ENCODE assay signal across 1 cellular context in the genomic region with DNA sequence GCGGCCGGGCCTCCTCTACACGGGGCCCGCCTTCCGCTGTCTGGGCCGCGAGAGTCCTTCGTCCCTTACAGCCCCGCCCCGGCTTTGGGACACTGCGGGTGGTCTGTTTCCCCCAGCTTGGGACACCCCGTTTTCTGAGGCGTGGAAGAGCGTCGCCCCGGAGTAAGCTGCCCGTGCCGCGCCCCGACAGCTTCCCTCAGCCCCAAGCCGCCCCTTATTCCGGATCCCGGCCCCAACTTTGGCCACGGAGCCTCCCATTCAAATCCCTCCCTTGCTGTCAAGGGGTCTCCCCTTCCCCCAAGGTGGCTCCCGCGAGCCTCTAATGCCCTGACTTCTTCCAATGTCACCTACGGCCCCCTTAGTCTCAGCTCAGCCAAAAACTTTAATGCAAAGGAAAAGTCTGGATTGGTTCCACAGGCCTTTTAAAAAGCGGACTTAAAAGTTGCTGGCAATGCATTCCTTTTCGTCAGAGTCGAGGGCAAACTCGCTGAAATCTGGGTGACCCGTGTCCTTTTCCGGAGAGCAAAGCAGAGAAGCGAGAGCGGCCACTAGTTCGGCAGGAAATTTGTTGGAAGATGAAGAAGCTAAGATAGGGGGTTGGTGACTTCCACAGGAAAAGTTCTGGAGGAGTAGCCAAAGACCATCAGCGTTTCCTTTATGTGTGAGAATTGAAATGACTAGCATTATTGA.
A peak's percentile ranks its signal among the peaks of the same experiment; 100 is the strongest.
TF ChIP-seq lines count a peak whose summit lies in the region.

No MANE protein-coding gene starts in this region.

TF ChIP-seq in HepG2, 621 proteins besides CTCF, POLR2A, EP300 and RAD21 (continues in another document):
- TF ChIP-seq, protein P1, sequence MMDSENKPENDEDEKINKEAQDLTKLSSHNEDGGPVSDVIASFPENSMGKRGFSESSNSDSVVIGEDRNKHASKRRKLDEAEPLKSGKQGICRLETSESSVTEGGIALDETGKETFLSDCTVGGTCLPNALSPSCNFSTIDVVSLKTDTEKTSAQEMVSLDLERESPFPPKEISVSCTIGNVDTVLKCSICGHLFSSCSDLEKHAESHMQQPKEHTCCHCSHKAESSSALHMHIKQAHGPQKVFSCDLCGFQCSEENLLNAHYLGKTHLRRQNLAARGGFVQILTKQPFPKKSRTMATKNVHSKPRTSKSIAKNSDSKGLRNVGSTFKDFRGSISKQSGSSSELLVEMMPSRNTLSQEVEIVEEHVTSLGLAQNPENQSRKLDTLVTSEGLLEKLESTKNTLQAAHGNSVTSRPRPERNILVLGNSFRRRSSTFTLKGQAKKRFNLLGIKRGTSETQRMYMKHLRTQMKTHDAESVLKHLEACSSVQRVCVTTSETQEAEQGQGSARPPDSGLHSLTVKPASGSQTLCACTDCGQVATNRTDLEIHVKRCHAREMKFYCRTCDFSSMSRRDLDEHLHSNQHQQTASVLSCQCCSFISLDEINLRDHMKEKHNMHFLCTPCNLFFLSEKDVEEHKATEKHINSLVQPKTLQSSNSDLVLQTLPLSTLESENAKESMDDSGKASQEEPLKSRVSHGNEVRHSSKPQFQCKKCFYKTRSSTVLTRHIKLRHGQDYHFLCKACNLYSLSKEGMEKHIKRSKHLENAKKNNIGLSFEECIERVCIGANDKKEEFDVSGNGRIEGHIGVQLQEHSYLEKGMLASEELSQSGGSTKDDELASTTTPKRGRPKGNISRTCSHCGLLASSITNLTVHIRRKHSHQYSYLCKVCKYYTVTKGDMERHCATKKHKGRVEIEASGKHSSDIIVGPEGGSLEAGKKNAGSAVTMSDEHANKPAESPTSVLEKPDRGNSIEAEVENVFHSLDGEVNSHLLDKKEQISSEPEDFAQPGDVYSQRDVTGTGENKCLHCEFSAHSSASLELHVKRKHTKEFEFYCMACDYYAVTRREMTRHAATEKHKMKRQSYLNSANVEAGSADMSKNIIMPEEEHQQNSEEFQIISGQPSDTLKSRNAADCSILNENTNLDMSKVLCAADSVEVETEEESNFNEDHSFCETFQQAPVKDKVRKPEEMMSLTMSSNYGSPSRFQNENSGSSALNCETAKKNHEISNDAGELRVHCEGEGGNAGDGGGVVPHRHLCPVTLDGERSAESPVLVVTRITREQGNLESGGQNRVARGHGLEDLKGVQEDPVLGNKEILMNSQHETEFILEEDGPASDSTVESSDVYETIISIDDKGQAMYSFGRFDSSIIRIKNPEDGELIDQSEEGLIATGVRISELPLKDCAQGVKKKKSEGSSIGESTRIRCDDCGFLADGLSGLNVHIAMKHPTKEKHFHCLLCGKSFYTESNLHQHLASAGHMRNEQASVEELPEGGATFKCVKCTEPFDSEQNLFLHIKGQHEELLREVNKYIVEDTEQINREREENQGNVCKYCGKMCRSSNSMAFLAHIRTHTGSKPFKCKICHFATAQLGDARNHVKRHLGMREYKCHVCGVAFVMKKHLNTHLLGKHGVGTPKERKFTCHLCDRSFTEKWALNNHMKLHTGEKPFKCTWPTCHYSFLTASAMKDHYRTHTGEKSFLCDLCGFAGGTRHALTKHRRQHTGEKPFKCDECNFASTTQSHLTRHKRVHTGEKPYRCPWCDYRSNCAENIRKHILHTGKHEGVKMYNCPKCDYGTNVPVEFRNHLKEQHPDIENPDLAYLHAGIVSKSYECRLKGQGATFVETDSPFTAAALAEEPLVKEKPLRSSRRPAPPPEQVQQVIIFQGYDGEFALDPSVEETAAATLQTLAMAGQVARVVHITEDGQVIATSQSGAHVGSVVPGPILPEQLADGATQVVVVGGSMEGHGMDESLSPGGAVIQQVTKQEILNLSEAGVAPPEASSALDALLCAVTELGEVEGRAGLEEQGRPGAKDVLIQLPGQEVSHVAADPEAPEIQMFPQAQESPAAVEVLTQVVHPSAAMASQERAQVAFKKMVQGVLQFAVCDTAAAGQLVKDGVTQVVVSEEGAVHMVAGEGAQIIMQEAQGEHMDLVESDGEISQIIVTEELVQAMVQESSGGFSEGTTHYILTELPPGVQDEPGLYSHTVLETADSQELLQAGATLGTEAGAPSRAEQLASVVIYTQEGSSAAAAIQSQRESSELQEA (CRISPR knock-in tag; IDR thresholded peaks at IDR 0.05; ENCODE audit: not compliant biosample characterization), result peak; percentile 2
- TF ChIP-seq CHCHD3 (CRISPR knock-in tag; IDR thresholded peaks at IDR 0.05) (no peak), KLF6 (CRISPR knock-in tag; IDR thresholded peaks at IDR 0.05) (no peak), ZFP36 (IDR thresholded peaks at IDR 0.05; ENCODE audit: borderline replicate concordance, low read depth, low read length, partially characterized antibody) (no peak), SPEN (CRISPR knock-in tag; IDR thresholded peaks at IDR 0.05; ENCODE audit: low read depth) (no peak), FOXP4 (CRISPR knock-in tag; IDR thresholded peaks at IDR 0.05) (no peak), ZFP36L2 (CRISPR knock-in tag; IDR thresholded peaks at IDR 0.05) (no peak), ONECUT2 (CRISPR knock-in tag; IDR thresholded peaks at IDR 0.05) (no peak), RFX5 (IDR thresholded peaks at IDR 0.05; ENCODE audit: low read depth, low read length) (no peak), HNRNPL (IDR thresholded peaks at IDR 0.05; ENCODE audit: low read depth, low read length) (0 out of 2 replicates have a peak, but pooled peaks have one; percentile 0), TEF (CRISPR knock-in tag; IDR thresholded peaks at IDR 0.05) (no peak), ZFY (CRISPR knock-in tag; IDR thresholded peaks at IDR 0.05) (no peak), ZNF850 (CRISPR knock-in tag; conservative IDR thresholded peaks at IDR 0.05) (no peak), ZNF136 (CRISPR knock-in tag; IDR thresholded peaks at IDR 0.05; ENCODE audit: low read depth) (0 out of 2 replicates have a peak, but pooled peaks have one; percentile 51), SIN3A (IDR thresholded peaks at IDR 0.05; ENCODE audit: borderline replicate concordance, low read depth, low read length) (no peak), ZNF501 (CRISPR knock-in tag; IDR thresholded peaks at IDR 0.05) (no peak), MTF1 (CRISPR knock-in tag; IDR thresholded peaks at IDR 0.05) (no peak), ZNF670 (CRISPR knock-in tag; IDR thresholded peaks at IDR 0.05; ENCODE audit: borderline replicate concordance) (no peak), NFRKB (IDR thresholded peaks at IDR 0.05) (no peak), NBN (conservative IDR thresholded peaks at IDR 0.05) (no peak), ZBTB46 (CRISPR knock-in tag; IDR thresholded peaks at IDR 0.05; ENCODE audit: borderline replicate concordance) (no peak), ZNF569 (CRISPR knock-in tag; IDR thresholded peaks at IDR 0.05; ENCODE audit: borderline replicate concordance) (0 out of 2 replicates have a peak, but pooled peaks have one; percentile 20), KMT2A (CRISPR knock-in tag; IDR thresholded peaks at IDR 0.05) (no peak), RARG (CRISPR knock-in tag; IDR thresholded peaks at IDR 0.05; ENCODE audit: low read depth) (no peak), IKZF1 (IDR thresholded peaks at IDR 0.05) (no peak), ZNF703 (CRISPR knock-in tag; IDR thresholded peaks at IDR 0.05; ENCODE audit: borderline replicate concordance) (no peak), TARDBP (CRISPR knock-in tag; IDR thresholded peaks at IDR 0.05) (no peak), KDM3A (CRISPR knock-in tag; IDR thresholded peaks at IDR 0.05; ENCODE audit: low read depth) (no peak), MATR3 (CRISPR knock-in tag; IDR thresholded peaks at IDR 0.05) (no peak), AHR (CRISPR knock-in tag; IDR thresholded peaks at IDR 0.05) (no peak), HNF4G (IDR thresholded peaks at IDR 0.05; ENCODE audit: borderline replicate concordance, low read depth, low read length) (no peak), HNF4G (CRISPR knock-in tag; IDR thresholded peaks at IDR 0.05; ENCODE audit: borderline replicate concordance, low read depth) (no peak), ZNF292 (CRISPR knock-in tag; IDR thresholded peaks at IDR 0.05; ENCODE audit: borderline replicate concordance, low read depth) (no peak), TOE1 (CRISPR knock-in tag; IDR thresholded peaks at IDR 0.05) (no peak), ZKSCAN8 (CRISPR knock-in tag; IDR thresholded peaks at IDR 0.05; ENCODE audit: borderline replicate concordance) (no peak), ZNF605 (CRISPR knock-in tag; IDR thresholded peaks at IDR 0.05) (peak; percentile 34; the same call in 1 of the 2 replicates), DBP (CRISPR knock-in tag; IDR thresholded peaks at IDR 0.05; ENCODE audit: not compliant biosample characterization) (no peak), MED13 (CRISPR knock-in tag; IDR thresholded peaks at IDR 0.05) (no peak), ZNF556 (CRISPR knock-in tag; IDR thresholded peaks at IDR 0.05; ENCODE audit: borderline replicate concordance) (0 out of 2 replicates have a peak, but pooled peaks have one; percentile 8), KLF16 (CRISPR knock-in tag; IDR thresholded peaks at IDR 0.05) (no peak), ZSCAN12 (CRISPR knock-in tag; IDR thresholded peaks at IDR 0.05) (no peak; the same call in 1 of the 2 replicates)
- TF ChIP-seq, protein P2, sequence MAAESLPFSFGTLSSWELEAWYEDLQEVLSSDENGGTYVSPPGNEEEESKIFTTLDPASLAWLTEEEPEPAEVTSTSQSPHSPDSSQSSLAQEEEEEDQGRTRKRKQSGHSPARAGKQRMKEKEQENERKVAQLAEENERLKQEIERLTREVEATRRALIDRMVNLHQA (CRISPR knock-in tag; IDR thresholded peaks at IDR 0.05), result no peak
- TF ChIP-seq, protein P3, sequence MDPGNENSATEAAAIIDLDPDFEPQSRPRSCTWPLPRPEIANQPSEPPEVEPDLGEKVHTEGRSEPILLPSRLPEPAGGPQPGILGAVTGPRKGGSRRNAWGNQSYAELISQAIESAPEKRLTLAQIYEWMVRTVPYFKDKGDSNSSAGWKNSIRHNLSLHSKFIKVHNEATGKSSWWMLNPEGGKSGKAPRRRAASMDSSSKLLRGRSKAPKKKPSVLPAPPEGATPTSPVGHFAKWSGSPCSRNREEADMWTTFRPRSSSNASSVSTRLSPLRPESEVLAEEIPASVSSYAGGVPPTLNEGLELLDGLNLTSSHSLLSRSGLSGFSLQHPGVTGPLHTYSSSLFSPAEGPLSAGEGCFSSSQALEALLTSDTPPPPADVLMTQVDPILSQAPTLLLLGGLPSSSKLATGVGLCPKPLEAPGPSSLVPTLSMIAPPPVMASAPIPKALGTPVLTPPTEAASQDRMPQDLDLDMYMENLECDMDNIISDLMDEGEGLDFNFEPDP (CRISPR knock-in tag; conservative IDR thresholded peaks at IDR 0.05), result 0 out of 2 replicates have a peak, but pooled peaks have one; percentile 50
- TF ChIP-seq, protein P4, sequence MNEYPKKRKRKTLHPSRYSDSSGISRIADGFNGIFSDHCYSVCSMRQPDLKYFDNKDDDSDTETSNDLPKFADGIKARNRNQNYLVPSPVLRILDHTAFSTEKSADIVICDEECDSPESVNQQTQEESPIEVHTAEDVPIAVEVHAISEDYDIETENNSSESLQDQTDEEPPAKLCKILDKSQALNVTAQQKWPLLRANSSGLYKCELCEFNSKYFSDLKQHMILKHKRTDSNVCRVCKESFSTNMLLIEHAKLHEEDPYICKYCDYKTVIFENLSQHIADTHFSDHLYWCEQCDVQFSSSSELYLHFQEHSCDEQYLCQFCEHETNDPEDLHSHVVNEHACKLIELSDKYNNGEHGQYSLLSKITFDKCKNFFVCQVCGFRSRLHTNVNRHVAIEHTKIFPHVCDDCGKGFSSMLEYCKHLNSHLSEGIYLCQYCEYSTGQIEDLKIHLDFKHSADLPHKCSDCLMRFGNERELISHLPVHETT (CRISPR knock-in tag; conservative IDR thresholded peaks at IDR 0.05), result no peak
